ENCODE assay signal across 15 cellular contexts in genomic region chr19:47470447-47471195, GRCh38. TPM values are rescaled to one million over a fixed set of nuclear protein-coding genes. Genes with fewer than 3 reads are reported as not detected.
DNase-seq lines count a peak whose midpoint lies in the region; ATAC-seq and TF ChIP-seq lines count a peak whose summit lies in the region.
"Had no signal": no experiment of that assay in that cellular context is flagged by ENCODE, and none has a peak within 500 bp of the region (broad histone marks: within the 10 kb centered on the region; RNA-seq: fewer than 3 reads in every experiment).

No MANE protein-coding gene starts in this region.

- H3K27me3 ChIP-seq in HUES64 (ENCODE audit: insufficient read depth, low read length) (peaks cover 16% of the 10 kb centered on the region), neural progenitor cell (peaks cover 13% of the 10 kb centered on the region)
- H3K27me3 ChIP-seq: body of pancreas had no signal

- TF ChIP-seq CTCF in Calu3 (IDR thresholded peaks at IDR 0.05; ENCODE audit: unreplicated experiment) = no peak
- no peak for TF ChIP-seq CTCF in endothelial cell (IDR thresholded peaks at IDR 0.05; ENCODE audit: unreplicated experiment)
- no peak for TF ChIP-seq CTCF in neural progenitor cell (IDR thresholded peaks at IDR 0.05)

- no peak for ATAC-seq in HG03159 (IDR thresholded peaks at IDR 0.05; ENCODE audit: unreplicated experiment)

- DNase-seq in Calu3 (no peak), endothelial cell (ENCODE audit: low spot score) (no peak), neural progenitor cell (ENCODE audit: low spot score) (no peak), iPS-NIHi11 (ENCODE audit: low spot score) (no peak), NCI-H2081 treated with DMSO at 0.1 percent for 48 hours (lab: John Stamatoyannopoulos, UW) (no peak)
- DNase-seq: activated effector memory CD4-positive, alpha-beta T cell treated with anti-CD3 and anti-CD28 coated beads, Interleukin-2, amount 50 U/mL, for 16 hours; body of pancreas; GM23248; small intestine had no signal

- no peak overlapping the region for H3K4me3 Mint-ChIP-seq in Calu3 (ENCODE audit: low read depth, unreplicated experiment)
- H3K4me3 Mint-ChIP-seq in endothelial cell (ENCODE audit: unreplicated experiment) = peak overlapping the region; percentile 83
- peak overlapping the region; percentile 78 for H3K4me3 Mint-ChIP-seq in neural progenitor cell
- H3K4me3 Mint-ChIP-seq: stimulated activated naive CD8-positive, alpha-beta T cell treated with anti-CD3 and anti-CD28 coated beads, Interleukin-15, Interleukin-2, amounts not matched to agents 100 ng/mL and 50 ng/mL, for 24 hours had no signal

- no TSS peak for BruUV-seq in Calu3 (replicated peaks; lab: Mats Ljungman, UMichigan)

- H3F3A ChIP-seq in neural progenitor cell (ENCODE audit: low read depth) = peaks cover 14% of the 10 kb centered on the region

- H3K4me3 ChIP-seq in HUES64 (ENCODE audit: low read length) (peak overlapping the region; percentile 69), neural progenitor cell (peak overlapping the region; percentile 73)
- H3K4me3 ChIP-seq: GM23248, lung had no signal

- 26% methylated on average over 13 of the region's 13 CpGs for WGBS in HUES64

- intact Hi-C loops in Calu3 (cut with micrococcal nuclease; ENCODE audit: unreplicated experiment) = no loop called here

- H3K4me1 ChIP-seq in HUES64 (ENCODE audit: insufficient read depth, low read length) (peaks cover 14% of the 10 kb centered on the region; the same call in 1 of the 2 replicates), neural progenitor cell (peaks cover 28% of the 10 kb centered on the region)

- CTCF ChIA-PET in Calu3 (lab: Charles Lee) = no interaction called here

- peaks cover 9% of the 10 kb centered on the region for H3K4me1 Mint-ChIP-seq in Calu3 (ENCODE audit: low read depth, unreplicated experiment)
- H3K4me1 Mint-ChIP-seq in endothelial cell (ENCODE audit: unreplicated experiment) = peaks cover 10% of the 10 kb centered on the region
- H3K4me1 Mint-ChIP-seq in neural progenitor cell = peaks cover 32% of the 10 kb centered on the region

- no peaks in the 10 kb centered on the region for H3K9me3 ChIP-seq in HUES64 (ENCODE audit: insufficient read depth, low read depth, low read length)
- H3K9me3 ChIP-seq in neural progenitor cell (ENCODE audit: low read depth) = no peaks in the 10 kb centered on the region
- H3K9me3 ChIP-seq: body of pancreas had no signal

- H3K27ac ChIP-seq in HUES64 (ENCODE audit: low read depth, low read length) (no peak overlapping the region), neural progenitor cell (no peak overlapping the region)
- H3K27ac ChIP-seq: body of pancreas, C4-2B, GM23248 had no signal

- H3K36me3 Mint-ChIP-seq in Calu3 (ENCODE audit: insufficient read depth, unreplicated experiment) (peaks cover 4% of the 10 kb centered on the region), endothelial cell (ENCODE audit: low read depth, unreplicated experiment) (no peaks in the 10 kb centered on the region), neural progenitor cell (no peaks in the 10 kb centered on the region)

- no peak overlapping the region for H2AFZ ChIP-seq in neural progenitor cell (replicated peaks)
- H2AFZ ChIP-seq: GM23248 had no signal

- H3K36me3 ChIP-seq in HUES64 (ENCODE audit: insufficient read depth, low read length) = no peaks in the 10 kb centered on the region
- no peaks in the 10 kb centered on the region for H3K36me3 ChIP-seq in neural progenitor cell

- H3K27me3 Mint-ChIP-seq in Calu3 (ENCODE audit: unreplicated experiment) = peaks cover 81% of the 10 kb centered on the region
- peaks cover 7% of the 10 kb centered on the region for H3K27me3 Mint-ChIP-seq in endothelial cell (ENCODE audit: unreplicated experiment)
- H3K27me3 Mint-ChIP-seq in neural progenitor cell (ENCODE audit: insufficient read depth, low read depth) = peaks cover 27% of the 10 kb centered on the region

- no peaks in the 10 kb centered on the region for H3K79me2 ChIP-seq in neural progenitor cell (ENCODE audit: low read depth)

- H3K9ac ChIP-seq in HUES64 (ENCODE audit: low read depth, low read length) (no peak overlapping the region), neural progenitor cell (no peak overlapping the region)
- H3K9ac ChIP-seq: GM23248 had no signal

- peaks cover 28% of the 10 kb centered on the region for H4K20me1 ChIP-seq in neural progenitor cell (ENCODE audit: low read depth)

- H3K27ac Mint-ChIP-seq in Calu3 (ENCODE audit: unreplicated experiment) = peak overlapping the region; percentile 1
- H3K27ac Mint-ChIP-seq in endothelial cell (ENCODE audit: unreplicated experiment) = no peak overlapping the region
- H3K27ac Mint-ChIP-seq in neural progenitor cell = peak overlapping the region; percentile 7
- H3K27ac Mint-ChIP-seq: stimulated activated naive CD8-positive, alpha-beta T cell treated with anti-CD3 and anti-CD28 coated beads, Interleukin-15, Interleukin-2, amounts not matched to agents 100 ng/mL and 50 ng/mL, for 24 hours had no signal

- peak overlapping the region; percentile 90 for H3K4me2 ChIP-seq in neural progenitor cell

- H3K9me3 Mint-ChIP-seq in Calu3 (ENCODE audit: low read depth, unreplicated experiment) = no peaks in the 10 kb centered on the region
- no peaks in the 10 kb centered on the region for H3K9me3 Mint-ChIP-seq in endothelial cell (ENCODE audit: unreplicated experiment)
- no peaks in the 10 kb centered on the region for H3K9me3 Mint-ChIP-seq in neural progenitor cell
- H3K9me3 Mint-ChIP-seq: stimulated activated naive CD8-positive, alpha-beta T cell treated with anti-CD3 and anti-CD28 coated beads, Interleukin-15, Interleukin-2, amounts not matched to agents 100 ng/mL and 50 ng/mL, for 24 hours had no signal

RNA-seq across cellular contexts. Expression of gene SLC8A2, which starts 1.1 kb away (rescaled TPM):
- total RNA-seq in Calu3 (2022) (0.12 and 0.33 TPM in 2 replicates), endothelial cell (ENCODE audit: unreplicated experiment) (0.80 TPM), neural progenitor cell (ENCODE audit: low replicate concordance) (14.5 and 17.6 TPM in 2 replicates)
- polyA plus RNA-seq in HUES64 (2013, experiment 1 of 2) = 3.0 TPM
- polyA plus RNA-seq in HUES64 (2013, experiment 2 of 2) = 3.4 TPM
- total RNA-seq: GM23248, osteocyte had no signal
- polyA plus RNA-seq: GM23248 had no signal

RNA-seq across cellular contexts. Expression of gene KPTN, which starts 13.4 kb away (rescaled TPM):
- 22.8 and 24.0 TPM in 2 replicates for total RNA-seq in Calu3 (2022)
- polyA plus RNA-seq in HUES64 (2013, experiment 1 of 2) = 22.5 TPM
- 24.7 TPM for polyA plus RNA-seq in HUES64 (2013, experiment 2 of 2)
- 12.0 TPM for total RNA-seq in endothelial cell (ENCODE audit: unreplicated experiment)
- total RNA-seq in neural progenitor cell (ENCODE audit: low replicate concordance) = 17.8 and 18.1 TPM in 2 replicates

RNA-seq across cellular contexts. Expression of gene NAPA, which starts 44.2 kb away (rescaled TPM):
- total RNA-seq in Calu3 (2022) = 158 and 181 TPM in 2 replicates
- 55.1 TPM for polyA plus RNA-seq in HUES64 (2013, experiment 1 of 2)
- polyA plus RNA-seq in HUES64 (2013, experiment 2 of 2) = 49.1 TPM
- total RNA-seq in endothelial cell (ENCODE audit: unreplicated experiment) = 77.8 TPM
- 30.2 and 44.9 TPM in 2 replicates for total RNA-seq in neural progenitor cell (ENCODE audit: low replicate concordance)

RNA-seq across cellular contexts. Expression of gene MEIS3, which starts 51.3 kb away (rescaled TPM):
- 0.87 and 2.0 TPM in 2 replicates for total RNA-seq in Calu3 (2022)
- 64.8 TPM for polyA plus RNA-seq in HUES64 (2013, experiment 1 of 2)
- polyA plus RNA-seq in HUES64 (2013, experiment 2 of 2) = 85.5 TPM
- total RNA-seq in endothelial cell (ENCODE audit: unreplicated experiment) = 2.7 TPM
- total RNA-seq in neural progenitor cell (ENCODE audit: low replicate concordance) = 32.2 and 70.5 TPM in 2 replicates
